Comparison of ENCODE assay signal across 13 cellular contexts in genomic region chr10:74255800-74256422, GRCh38.
DNase-seq lines count a peak whose midpoint lies in the region; ATAC-seq, FAIRE-seq and TF ChIP-seq lines count a peak whose summit lies in the region.
"Had no signal": no experiment of that assay in that cellular context is flagged by ENCODE, and none has a peak within 500 bp of the region (broad histone marks: within the 10 kb centered on the region; RNA-seq: fewer than 3 reads in every experiment).

No MANE protein-coding gene starts in this region.

- peak overlapping the region; percentile 48 for H3K27ac Mint-ChIP-seq in GM23338
- H3K27ac Mint-ChIP-seq in activated CD8-positive, alpha-beta memory T cell treated with anti-CD3 and anti-CD28 coated beads, Interleukin-2, amount 10 ng/mL, durations not matched to agents 7 days and 5 days: no peak overlapping the region

- H3K79me2 ChIP-seq in GM23338 (replicated peaks; ENCODE audit: insufficient read depth): no peaks in the 10 kb centered on the region

- 69% methylated on average over 5 of the region's 5 CpGs for WGBS in pancreas, 2 donors

- no peaks in the 10 kb centered on the region for H3F3A ChIP-seq in GM23338 (replicated peaks; ENCODE audit: low read depth)

- H3K27me3 Mint-ChIP-seq in GM23338 (ENCODE audit: insufficient read depth, low read depth, poor library complexity): no peaks in the 10 kb centered on the region
- H3K27me3 Mint-ChIP-seq in activated CD8-positive, alpha-beta memory T cell treated with anti-CD3 and anti-CD28 coated beads, Interleukin-2, amount 10 ng/mL, durations not matched to agents 7 days and 5 days: no peaks in the 10 kb centered on the region

- peaks cover 32% of the 10 kb centered on the region for H3K4me1 Mint-ChIP-seq in GM23338
- H3K4me1 Mint-ChIP-seq in activated CD8-positive, alpha-beta memory T cell treated with anti-CD3 and anti-CD28 coated beads, Interleukin-2, amount 10 ng/mL, durations not matched to agents 7 days and 5 days: no peaks in the 10 kb centered on the region

- H3K4me3 Mint-ChIP-seq in GM23338: no peak overlapping the region
- H3K4me3 Mint-ChIP-seq in activated CD8-positive, alpha-beta memory T cell treated with anti-CD3 and anti-CD28 coated beads, Interleukin-2, amount 10 ng/mL, durations not matched to agents 7 days and 5 days: no peak overlapping the region

- no peaks in the 10 kb centered on the region for H3K9me3 ChIP-seq in pancreas
- H3K9me3 ChIP-seq: gastrocnemius medialis, thoracic aorta had no signal

- H3K4me1 ChIP-seq in GM23338 (ENCODE audit: insufficient read depth) (peaks cover 51% of the 10 kb centered on the region), pancreas (peaks cover 16 to 22% (median 17%) of the 10 kb centered on the region in 3 donors)
- H3K4me1 ChIP-seq: gastrocnemius medialis had no signal

- DNase-seq in GM23338 (ENCODE audit: low spot score) (no peak), NCI-H82 treated with DMSO at 0.1 percent for 48 hours (lab: John Stamatoyannopoulos, UW; ENCODE audit: unreplicated experiment) (peak; percentile 6), cerebellar cortex (ENCODE audit: low spot score) (peak; percentile 4), pancreas (no peak), dermis blood vessel endothelial cell (no peak)
- no peak for DNase-seq in stimulated activated CD4-positive, alpha-beta T cell treated with anti-CD3 and anti-CD28 coated beads, Interleukin-15, amount 100 ng/mL, for 24 hours
- DNase-seq in activated CD8-positive, alpha-beta memory T cell treated with anti-CD3 and anti-CD28 coated beads, Interleukin-2, amount 10 ng/mL, durations not matched to agents 7 days and 5 days: no peak
- DNase-seq: amniotic stem cell, gastrocnemius medialis, NCI-H446 treated with DMSO at 0.1 percent for 48 hours had no signal

- H3K36me3 ChIP-seq in GM23338 (ENCODE audit: insufficient read depth) (no peaks in the 10 kb centered on the region), pancreas (no peaks in the 10 kb centered on the region)
- H3K36me3 ChIP-seq: gastrocnemius medialis, thoracic aorta had no signal

- H2AFZ ChIP-seq in GM23338: no peak overlapping the region

- no peaks in the 10 kb centered on the region for H3K27me3 ChIP-seq in GM23338 (ENCODE audit: insufficient read depth)
- no peaks in the 10 kb centered on the region for H3K27me3 ChIP-seq in pancreas
- H3K27me3 ChIP-seq: gastrocnemius medialis had no signal

- H3K27ac ChIP-seq in GM23338 (ENCODE audit: low read depth): peak overlapping the region; percentile 53
- no peak overlapping the region for H3K27ac ChIP-seq in pancreas
- H3K27ac ChIP-seq: gastrocnemius medialis, skin epidermis, thoracic aorta had no signal

- ATAC-seq in GM23338 (peak; percentile 45; the same call in 2 of the 3 replicates), pancreas (peak in 3 of 4 donors; percentile 22 to 41 (median 36)), GM19324 (IDR thresholded peaks at IDR 0.05; ENCODE audit: low FRiP score, unreplicated experiment) (no peak)
- ATAC-seq in activated CD8-positive, alpha-beta memory T cell treated with anti-CD3 and anti-CD28 coated beads, Interleukin-2, amount 10 ng/mL, durations not matched to agents 7 days and 5 days: no peak
- ATAC-seq: gastrocnemius medialis had no signal

- intact Hi-C loops in pancreas (cut with DNase I): no loop called here

- no peaks in the 10 kb centered on the region for H4K20me1 ChIP-seq in GM23338 (replicated peaks; ENCODE audit: insufficient read depth)

- H3K4me2 ChIP-seq in GM23338: peak overlapping the region; percentile 37; the same call in 1 of the 2 replicates

- no peak for FAIRE-seq in pancreas (lab: Jason Lieb, UNC)

- H3K36me3 Mint-ChIP-seq in GM23338 (ENCODE audit: low read depth): no peaks in the 10 kb centered on the region; the same call in 2 of the 3 replicates
- peaks cover 2% of the 10 kb centered on the region for H3K36me3 Mint-ChIP-seq in activated CD8-positive, alpha-beta memory T cell treated with anti-CD3 and anti-CD28 coated beads, Interleukin-2, amount 10 ng/mL, durations not matched to agents 7 days and 5 days

- H3K4me3 ChIP-seq in GM23338 (no peak overlapping the region), pancreas (no peak overlapping the region)
- H3K4me3 ChIP-seq: gastrocnemius medialis, skin epidermis, thoracic aorta had no signal

- CTCF ChIA-PET in activated CD8-positive, alpha-beta memory T cell treated with anti-CD3 and anti-CD28 coated beads, Interleukin-2, amount 10 ng/mL, durations not matched to agents 7 days and 5 days (lab: Charles Lee): interaction anchor here (0.7 to 0.8 kb wide), 2 partner anchors 9 to 844 kb away, joined by 3 read pairs; no protein-coding TSS in a partner anchor

- no peaks in the 10 kb centered on the region for H3K9me3 Mint-ChIP-seq in GM23338
- no peaks in the 10 kb centered on the region for H3K9me3 Mint-ChIP-seq in activated CD8-positive, alpha-beta memory T cell treated with anti-CD3 and anti-CD28 coated beads, Interleukin-2, amount 10 ng/mL, durations not matched to agents 7 days and 5 days (ENCODE audit: low read depth)

- no peaks in the 10 kb centered on the region for H3K9me2 ChIP-seq in GM23338 (ENCODE audit: insufficient read depth)

- TF ChIP-seq CTCF in GM23338 (conservative IDR thresholded peaks at IDR 0.05; ENCODE audit: low read depth in 2 of 2) (no peak), pancreas (IDR thresholded peaks at IDR 0.05) (no peak)

TF ChIP-seq in GM23338, 12 proteins besides CTCF, POLR2A, EP300 and RAD21 (continues in another document):
- no peak for TF ChIP-seq ZNF331 (CRISPR knock-in tag; IDR thresholded peaks at IDR 0.05; ENCODE audit: low read depth)
- TF ChIP-seq ZNF114 (CRISPR knock-in tag; IDR thresholded peaks at IDR 0.05): no peak
- TF ChIP-seq EZH2phosphoT487 (IDR thresholded peaks at IDR 0.05; ENCODE audit: unreplicated experiment): no peak
- no peak for TF ChIP-seq EZH2 (IDR thresholded peaks at IDR 0.05; ENCODE audit: low read depth, unreplicated experiment)
- TF ChIP-seq NANOG (IDR thresholded peaks at IDR 0.05; ENCODE audit: borderline replicate concordance): no peak
- TF ChIP-seq ZNF462 (CRISPR knock-in tag; IDR thresholded peaks at IDR 0.05): no peak
- TF ChIP-seq CREB1 (CRISPR knock-in tag; IDR thresholded peaks at IDR 0.05; ENCODE audit: low read depth): no peak
- TF ChIP-seq JUNB (IDR thresholded peaks at IDR 0.05; ENCODE audit: unreplicated experiment): no peak
- no peak for TF ChIP-seq STAT1 (IDR thresholded peaks at IDR 0.05; ENCODE audit: unreplicated experiment)

Comparison
In these comparisons a context has a peak if more than half of its experiments do, and no peak if none do; other contexts are left out.
1. ATAC-seq: peak in GM23338 (single experiment) and pancreas (3 of 4); none in activated CD8-positive, alpha-beta memory T cell treated with anti-CD3 and anti-CD28 coated beads, Interleukin-2, amount 10 ng/mL, durations not matched to agents 7 days and 5 days (single experiment) and GM19324 (single experiment).
2. DNase-seq: peak in NCI-H82 treated with DMSO at 0.1 percent for 48 hours (single experiment) and cerebellar cortex (single experiment); none in GM23338 (single experiment), pancreas (0 of 6), stimulated activated CD4-positive, alpha-beta T cell treated with anti-CD3 and anti-CD28 coated beads, Interleukin-15, amount 100 ng/mL, for 24 hours (single experiment), activated CD8-positive, alpha-beta memory T cell treated with anti-CD3 and anti-CD28 coated beads, Interleukin-2, amount 10 ng/mL, durations not matched to agents 7 days and 5 days (single experiment) and dermis blood vessel endothelial cell (single experiment).